In genomic region chr2:165256618-165257017, GRCh38 we compare ENCODE assay signal across 35 cellular contexts. TPM values are rescaled to one million over a fixed set of nuclear protein-coding genes. Genes with fewer than 3 reads are reported as not detected.
"Had no signal": no experiment of that assay in that cellular context is flagged by ENCODE, and none has a peak within 500 bp of the region (broad histone marks: within the 10 kb centered on the region; RNA-seq: fewer than 3 reads in every experiment).

No MANE protein-coding gene starts in this region.

- DNase-seq: MG63, MM.1S, MV-4-11, NCI-H1048, NCI-H1092, NCI-H1092 treated with DMSO at 0.1 percent for 48 hours, NCI-H1105, NCI-H1105 treated with DMSO at 0.1 percent for 48 hours, NCI-H1417, NCI-H1417 treated with DMSO at 0.1 percent for 48 hours, NCI-H1436, NCI-H1436 treated with DMSO at 0.1 percent for 48 hours, NCI-H1694, NCI-H1694 treated with DMSO at 0.1 percent for 48 hours, NCI-H187, NCI-H187 treated with DMSO at 0.1 percent for 48 hours, NCI-H1930, NCI-H2029, NCI-H2029 treated with DMSO at 0.1 percent for 48 hours, NCI-H2081 treated with DMSO at 0.1 percent for 48 hours, NCI-H2107, NCI-H2171, NCI-H2171 treated with DMSO at 0.1 percent for 48 hours, NCI-H2227 treated with DMSO at 0.1 percent for 48 hours, NCI-H226, NCI-H345, NCI-H446, NCI-H446 treated with DMSO at 0.1 percent for 48 hours, NCI-H510A, NCI-H510A treated with DMSO at 0.1 percent for 48 hours, NCI-H524, NCI-H524 treated with DMSO at 0.1 percent for 48 hours, NCI-H526 had no signal

- H3K36me3 ChIP-seq: MG63 had no signal

- H3K27me3 ChIP-seq: MG63 had no signal

- H3K4me3 ChIP-seq: MG63 had no signal

- H3K9me3 ChIP-seq: MG63 had no signal

RNA-seq across cellular contexts. Expression of gene SCN2A, which starts 17.4 kb away (rescaled TPM):
- total RNA-seq: MCF 10A, NCI-H460 had no signal

RNA-seq across cellular contexts. Expression of gene SCN3A, which starts 52.8 kb away (rescaled TPM):
- total RNA-seq: MCF 10A had no signal
